In the genomic region with DNA sequence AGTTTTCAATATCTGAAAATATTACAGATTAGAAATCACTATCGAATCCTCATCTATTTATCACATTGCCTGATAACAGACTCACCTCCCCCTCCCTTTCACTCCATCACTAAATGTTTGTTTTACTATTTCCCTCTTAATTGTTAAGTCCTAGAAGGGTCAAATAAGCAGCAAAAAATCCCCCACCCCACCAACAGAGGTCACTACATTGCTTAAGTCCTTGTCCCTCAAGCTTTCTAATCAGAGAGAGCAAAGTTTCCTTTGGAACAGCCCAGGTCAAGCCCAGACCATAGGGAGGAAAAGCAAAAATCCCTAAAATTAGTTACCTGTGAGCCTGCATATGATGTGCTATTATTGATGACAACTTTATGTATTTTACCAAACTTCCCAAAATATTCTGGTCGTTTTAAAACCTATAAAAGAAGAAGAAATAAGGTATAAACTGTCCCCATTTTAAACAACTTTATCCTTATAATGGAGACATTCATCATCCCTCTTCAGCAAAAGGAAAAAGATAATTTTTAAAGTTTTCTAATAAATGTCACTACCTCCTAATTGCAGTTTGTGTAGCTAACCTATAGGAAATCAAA, we compare ENCODE assay signal across 8 cellular contexts.
A peak's percentile ranks its signal among the peaks of the same experiment; 100 is the strongest.
DNase-seq lines count a peak whose midpoint lies in the region; ATAC-seq and TF ChIP-seq lines count a peak whose summit lies in the region.

No MANE protein-coding gene starts in this region.

- H3K4me1 ChIP-seq in liver (ENCODE audit: control insufficient read depth in 4 of 4, insufficient read depth in 4 of 4, low read length in 3 of 4): peaks cover 0 to 4% (median 0%) of the 10 kb centered on the region in 4 donors

- no peak overlapping the region for H3K4me3 ChIP-seq in astrocyte of the cerebellum (ENCODE audit: low read depth, low read length)
- no peak overlapping the region for H3K4me3 ChIP-seq in liver (ENCODE audit: low read depth in 1 of 3, low read length in 3 of 3)

- H3K36me3 ChIP-seq in liver (ENCODE audit: control insufficient read depth in 4 of 4, insufficient read depth in 3 of 4, low read depth in 1 of 4, low read length in 3 of 4): peaks cover 0 to 9% (median under 1%) of the 10 kb centered on the region in 4 donors

- 67% methylated on average over 2 of the region's 2 CpGs for WGBS in liver

- H3K27ac ChIP-seq in liver (ENCODE audit: low read depth in 1 of 2, low read length in 2 of 2): no peak overlapping the region

- H3K27me3 ChIP-seq in liver (ENCODE audit: control insufficient read depth in 4 of 4, insufficient read depth in 4 of 4, low read length in 3 of 4): no peaks in the 10 kb centered on the region

- in situ Hi-C loops in astrocyte of the cerebellum (cut with HindIII; ENCODE audit: low sequenced_read_pairs): loop anchor here (5.0 kb wide), 2 partner anchors 92 to 98 kb away; no protein-coding TSS in a partner anchor

- no peak overlapping the region for H3K9ac ChIP-seq in liver (ENCODE audit: low read depth in 1 of 2, low read length in 2 of 2)

- peak; percentile 72 to 80 for TF ChIP-seq RAD21 in liver (IDR thresholded peaks at IDR 0.05)

- no peaks in the 10 kb centered on the region for H3K9me3 ChIP-seq in liver (ENCODE audit: control insufficient read depth in 4 of 4, low read length in 3 of 4)

- TF ChIP-seq CTCF in astrocyte of the cerebellum (IDR thresholded peaks at IDR 0.05; ENCODE audit: low read depth, low read length, missing control alignments) (peak; percentile 59), liver (IDR thresholded peaks at IDR 0.05; ENCODE audit: low read depth, low read length, missing input control) (peak; percentile 63)

- ATAC-seq in GM21619 (IDR thresholded peaks at IDR 0.05; ENCODE audit: unreplicated experiment): peak; percentile 48
- ATAC-seq in GM19397 (IDR thresholded peaks at IDR 0.05; ENCODE audit: unreplicated experiment): no peak

- peak; percentile 41 for DNase-seq in D341Med (ENCODE audit: low spot score)
- DNase-seq in NCI-H82 treated with DMSO at 0.1 percent for 48 hours (lab: John Stamatoyannopoulos, UW; ENCODE audit: unreplicated experiment): peak; percentile 33
- peak; percentile 20 for DNase-seq in astrocyte of the cerebellum (ENCODE audit: low read depth)
- no peak for DNase-seq in stimulated activated naive CD4-positive, alpha-beta T cell (lab: John Stamatoyannopoulos, UW)
- DNase-seq in GOT3 (lab: John Stamatoyannopoulos, UW): no peak

TF ChIP-seq in liver, 16 proteins besides CTCF, POLR2A, EP300 and RAD21:
- TF ChIP-seq JUND (IDR thresholded peaks at IDR 0.05) (no peak), RXRA (IDR thresholded peaks at IDR 0.05) (peak in 1 of 2 donors; percentile 59), HNF4A (conservative IDR thresholded peaks at IDR 0.05) (peak; percentile 32 to 78)

Comparison
In these comparisons a context has a peak if more than half of its experiments do, and no peak if none do; other contexts are left out.
1. DNase-seq: peak in D341Med (single experiment), NCI-H82 treated with DMSO at 0.1 percent for 48 hours (single experiment) and astrocyte of the cerebellum (single experiment); none in stimulated activated naive CD4-positive, alpha-beta T cell (0 of 6) and GOT3 (single experiment).